ENCODE assay signal across 8 cellular contexts in genomic region chr5:93584531-93585053, GRCh38. TPM values are rescaled to one million over a fixed set of nuclear protein-coding genes. Genes with fewer than 3 reads are reported as not detected.
DNase-seq lines count a peak whose midpoint lies in the region; ATAC-seq, FAIRE-seq and TF ChIP-seq lines count a peak whose summit lies in the region.

No MANE protein-coding gene starts in this region.

- H3K9me3 Mint-ChIP-seq in activated T-cell treated with anti-CD3 and anti-CD28 coated beads, Interleukin-2, amount 50 U/mL, for 72 hours = peaks cover 0 to 1% of the 10 kb centered on the region in 2 donors
- no peaks in the 10 kb centered on the region for H3K9me3 Mint-ChIP-seq in activated T-helper 17 cell treated with anti-CD3 and anti-CD28 coated beads, Interleukin-2, amount 50 U/mL, for 72 hours

- intact Hi-C loops in kidney (cut with DNase I) = no loop called here
- intact Hi-C loops in tibial artery (cut with DNase I; ENCODE audit: low total_unique reads) = loop anchor here (10.0 kb wide), 1 partner anchor 220 kb away; no protein-coding TSS in a partner anchor

- H3K4me1 Mint-ChIP-seq in activated T-cell treated with anti-CD3 and anti-CD28 coated beads, Interleukin-2, amount 50 U/mL, for 72 hours (ENCODE audit: low read depth) = peaks cover 33% of the 10 kb centered on the region
- peaks cover 11% of the 10 kb centered on the region for H3K4me1 Mint-ChIP-seq in activated T-helper 17 cell treated with anti-CD3 and anti-CD28 coated beads, Interleukin-2, amount 50 U/mL, for 72 hours

- ATAC-seq in activated T-cell treated with anti-CD3 and anti-CD28 coated beads, Interleukin-2, amount 50 U/mL, for 72 hours (replicated peaks in 1 of 2) = no peak
- ATAC-seq in activated T-helper 17 cell treated with anti-CD3 and anti-CD28 coated beads, Interleukin-2, amount 50 U/mL, for 72 hours (replicated peaks) = no peak

- peak overlapping the region; percentile 22 to 37 for H3K27ac ChIP-seq in kidney (ENCODE audit: low read depth in 2 of 2, low read length in 2 of 2)
- H3K27ac ChIP-seq in tibial artery = no peak overlapping the region

- CTCF ChIA-PET in HEK293T (lab: Yijun Ruan, JAX) = interaction anchor here (0.9 kb wide), 1 partner anchor 314 kb away, joined by 3 read pairs; no protein-coding TSS in a partner anchor

- DNase-seq in activated T-cell treated with anti-CD3 and anti-CD28 coated beads, Interleukin-2, amount 50 U/mL, for 72 hours = no peak
- DNase-seq in activated T-cell treated with anti-CD3 and anti-CD28 coated beads for 4 hours (no peak), T1000 (lab: John Stamatoyannopoulos, UW) (peak; percentile 23), kidney (peak; percentile 74), tibial artery (no peak), HEK293T (ENCODE audit: extremely low spot score) (no peak), NCI-H2171 (lab: John Stamatoyannopoulos, UW) (no peak)

- H3K36me3 Mint-ChIP-seq in activated T-cell treated with anti-CD3 and anti-CD28 coated beads, Interleukin-2, amount 50 U/mL, for 72 hours (ENCODE audit: insufficient read depth in 2 of 2) = peaks cover 4 to 9% of the 10 kb centered on the region in 2 donors
- peaks cover 29% of the 10 kb centered on the region for H3K36me3 Mint-ChIP-seq in activated T-helper 17 cell treated with anti-CD3 and anti-CD28 coated beads, Interleukin-2, amount 50 U/mL, for 72 hours (ENCODE audit: low read depth)

- POLR2A ChIA-PET in HEK293T (lab: Yijun Ruan, JAX) = interaction anchor here (1.0 to 9.6 kb wide), 2 partner anchors 15 to 38 kb away, joined by 4 to 151 read pairs; no protein-coding TSS in a partner anchor

- no peak for FAIRE-seq in kidney (lab: Jason Lieb, UNC)

- H3K4me3 Mint-ChIP-seq in activated T-cell treated with anti-CD3 and anti-CD28 coated beads, Interleukin-2, amount 50 U/mL, for 72 hours = peak overlapping the region; percentile 37 to 55
- no peak overlapping the region for H3K4me3 Mint-ChIP-seq in activated T-helper 17 cell treated with anti-CD3 and anti-CD28 coated beads, Interleukin-2, amount 50 U/mL, for 72 hours

- no peaks in the 10 kb centered on the region for H3K9me3 ChIP-seq in kidney (ENCODE audit: control insufficient read depth in 1 of 2, low read length in 2 of 2)
- no peaks in the 10 kb centered on the region for H3K9me3 ChIP-seq in tibial artery

- H3K36me3 ChIP-seq in kidney (ENCODE audit: control insufficient read depth in 1 of 2, insufficient read depth in 2 of 2, low read length in 2 of 2) = no peaks in the 10 kb centered on the region
- no peaks in the 10 kb centered on the region for H3K36me3 ChIP-seq in tibial artery

- no peak overlapping the region for H3K9ac ChIP-seq in kidney (ENCODE audit: low read length in 2 of 2)

- H3K4me3 ChIP-seq in kidney (ENCODE audit: low read length in 2 of 2) (no peak overlapping the region), tibial artery (peak overlapping the region; percentile 58 to 68)

- H3K4me1 ChIP-seq in kidney (ENCODE audit: control insufficient read depth in 1 of 2, insufficient read depth in 1 of 2, low read depth in 1 of 2, low read length in 2 of 2) = peaks cover 3 to 5% of the 10 kb centered on the region in 2 donors
- H3K4me1 ChIP-seq in tibial artery = peaks cover 0 to 37% (median 24%) of the 10 kb centered on the region in 4 donors

- H3K27me3 Mint-ChIP-seq in activated T-cell treated with anti-CD3 and anti-CD28 coated beads, Interleukin-2, amount 50 U/mL, for 72 hours (ENCODE audit: low read depth) = peaks cover 47% of the 10 kb centered on the region
- peaks cover 39% of the 10 kb centered on the region for H3K27me3 Mint-ChIP-seq in activated T-helper 17 cell treated with anti-CD3 and anti-CD28 coated beads, Interleukin-2, amount 50 U/mL, for 72 hours

- no peak for TF ChIP-seq CTCF in kidney (IDR thresholded peaks at IDR 0.05; ENCODE audit: borderline replicate concordance, extremely low read depth, insufficient read depth)
- TF ChIP-seq CTCF in tibial artery (IDR thresholded peaks at IDR 0.05) = no peak

- H3K27me3 ChIP-seq in tibial artery = peaks cover 0 to 14% of the 10 kb centered on the region in 2 donors

- no peak overlapping the region for H3K27ac Mint-ChIP-seq in activated T-cell treated with anti-CD3 and anti-CD28 coated beads, Interleukin-2, amount 50 U/mL, for 72 hours
- no peak overlapping the region for H3K27ac Mint-ChIP-seq in activated T-helper 17 cell treated with anti-CD3 and anti-CD28 coated beads, Interleukin-2, amount 50 U/mL, for 72 hours

TF ChIP-seq in HEK293T, 16 proteins besides CTCF, POLR2A, EP300 and RAD21:
- TF ChIP-seq HDGF (IDR thresholded peaks at IDR 0.05; ENCODE audit: borderline replicate concordance) (no peak), ZNF384 (IDR thresholded peaks at IDR 0.05) (no peak), FOXM1 (IDR thresholded peaks at IDR 0.05; ENCODE audit: borderline replicate concordance) (no peak), LEF1 (IDR thresholded peaks at IDR 0.05; ENCODE audit: borderline replicate concordance) (no peak)
TF ChIP-seq in HEK293T: peak in this region for 0.

RNA-seq across cellular contexts. Expression of gene NR2F1, which starts 1.6 kb away (rescaled TPM):
- total RNA-seq in activated T-cell treated with anti-CD3 and anti-CD28 coated beads, Interleukin-2, amount 50 U/mL, for 72 hours = not detected
- total RNA-seq in kidney = 49.5 TPM
- 22.8 TPM for polyA plus RNA-seq in kidney (ENCODE audit: insufficient read depth, low read depth, low replicate concordance)
- not detected for total RNA-seq in activated T-helper 17 cell treated with anti-CD3 and anti-CD28 coated beads, Interleukin-2, amount 50 U/mL, for 72 hours

RNA-seq across cellular contexts. Expression of gene NR2F1-AS1, which starts 3.6 kb away (rescaled TPM):
- total RNA-seq in activated T-cell treated with anti-CD3 and anti-CD28 coated beads, Interleukin-2, amount 50 U/mL, for 72 hours = under 1 TPM; 0.41 to 0.93 TPM
- 13.0 TPM for total RNA-seq in kidney
- polyA plus RNA-seq in kidney (ENCODE audit: insufficient read depth, low read depth, low replicate concordance) = 16.0 TPM
- not detected for total RNA-seq in activated T-helper 17 cell treated with anti-CD3 and anti-CD28 coated beads, Interleukin-2, amount 50 U/mL, for 72 hours

Comparison
In these comparisons a context has a peak if more than half of its experiments do, and no peak if none do; other contexts are left out.
1. DNase-seq: peak in T1000 (single experiment) and kidney (single experiment); none in activated T-cell treated with anti-CD3 and anti-CD28 coated beads, Interleukin-2, amount 50 U/mL, for 72 hours (0 of 2), activated T-cell treated with anti-CD3 and anti-CD28 coated beads for 4 hours (single experiment), tibial artery (0 of 2), HEK293T (single experiment) and NCI-H2171 (single experiment).
2. H3K27ac ChIP-seq: peak in kidney (2 of 2); none in tibial artery (0 of 2).
3. H3K4me3 ChIP-seq: peak in tibial artery (2 of 2); none in kidney (0 of 2).
4. RNA of gene NR2F1, which starts 1.6 kb away (total RNA-seq): 49.5 TPM in kidney (single experiment); not detected in activated T-cell treated with anti-CD3 and anti-CD28 coated beads, Interleukin-2, amount 50 U/mL, for 72 hours and not detected in activated T-helper 17 cell treated with anti-CD3 and anti-CD28 coated beads, Interleukin-2, amount 50 U/mL, for 72 hours; every median in the first group is over 10 times any median in the second.